Comparison of ENCODE assay signal across 9 cellular contexts in the genomic region with DNA sequence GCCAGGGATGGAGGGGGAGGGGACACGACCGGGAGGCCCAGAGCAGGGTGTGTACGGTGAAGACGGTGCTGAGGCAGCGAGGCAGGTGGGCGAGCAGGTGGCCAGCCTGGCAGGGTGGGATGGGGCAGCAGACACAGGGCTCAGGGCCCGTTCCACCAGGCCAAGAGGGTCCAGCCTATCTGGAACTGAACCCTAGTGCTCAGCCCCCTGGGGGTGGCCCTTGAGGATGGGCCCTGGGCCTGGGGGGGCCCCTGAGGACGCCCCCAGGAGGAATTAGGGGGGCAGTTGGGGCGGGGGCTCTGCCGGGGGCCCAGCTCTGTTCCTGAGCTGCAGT. TPM values are rescaled to one million over a fixed set of nuclear protein-coding genes. Genes with fewer than 3 reads are reported as not detected.
"Had no signal": no experiment of that assay in that cellular context is flagged by ENCODE, and none has a peak within 500 bp of the region (broad histone marks: within the 10 kb centered on the region; RNA-seq: fewer than 3 reads in every experiment).

No MANE protein-coding gene starts in this region.

- DNase-seq: GM23248, H9, HCEC 1CT, HFFc6, IMR-90, KG1 had no signal

- H2AFZ ChIP-seq: GM23248 had no signal

- H3K4me3 ChIP-seq: GM23248, K562 had no signal

- H3K9ac ChIP-seq: GM23248 had no signal

- ATAC-seq: K562 had no signal

- H3K27ac ChIP-seq: GM23248 had no signal

RNA-seq across cellular contexts. Expression of gene HGFAC, which starts 3.0 kb away (rescaled TPM):
- total RNA-seq: GM23248, HT-29, IMR-90, K562 had no signal
- polyA plus RNA-seq: GM23248 had no signal

RNA-seq across cellular contexts. Expression of gene DOK7, which starts 24.3 kb away (rescaled TPM):
- total RNA-seq: GM23248, H1, HFFc6, IMR-90, K562 had no signal
- polyA plus RNA-seq: GM23248, IMR-90, K562 had no signal
